9 cellular contexts compared by ENCODE assay signal in the genomic region with DNA sequence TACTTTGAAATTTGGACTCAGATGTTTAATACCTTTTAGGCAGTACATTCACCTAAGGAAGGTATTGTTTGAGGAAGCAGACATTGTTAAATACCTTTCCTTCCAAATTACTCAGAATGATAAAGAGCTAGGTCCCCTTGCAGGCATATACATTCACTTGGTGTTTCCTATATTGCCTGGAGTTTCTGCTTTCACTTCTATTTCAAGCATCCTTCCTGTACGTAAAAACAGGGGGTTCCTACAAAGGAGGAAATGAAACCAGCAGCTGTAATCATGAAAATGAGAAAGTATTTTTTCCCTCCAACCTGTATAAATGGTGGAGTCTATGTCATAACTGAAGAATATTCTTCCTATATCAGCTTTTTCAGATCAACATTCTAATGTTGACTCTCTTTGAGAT.
DNase-seq lines count a peak whose midpoint lies in the region; ATAC-seq and TF ChIP-seq lines count a peak whose summit lies in the region.
"Had no signal": no experiment of that assay in that cellular context is flagged by ENCODE, and none has a peak within 500 bp of the region (broad histone marks: within the 10 kb centered on the region; RNA-seq: fewer than 3 reads in every experiment).

No MANE protein-coding gene starts in this region.

- peak; percentile 76 for ATAC-seq in CD4-positive, alpha-beta T cell (ENCODE audit: poor library complexity)
- ATAC-seq in GM19351 (IDR thresholded peaks at IDR 0.05; ENCODE audit: unreplicated experiment) (peak; percentile 96), HG03064 (IDR thresholded peaks at IDR 0.05; ENCODE audit: low read depth, unreplicated experiment) (peak; percentile 86)

- WGBS in esophagus muscularis mucosa: 71% methylated on average over 1 of the region's 1 CpG

- no peaks in the 10 kb centered on the region for H3K4me1 ChIP-seq in BE2C
- peaks cover 9 to 16% (median 13%) of the 10 kb centered on the region in 4 donors for H3K4me1 ChIP-seq in esophagus muscularis mucosa

- CTCF ChIA-PET in CD4-positive, alpha-beta T cell (lab: Charles Lee): interaction anchor here (0.8 kb wide), 1 partner anchor 90 kb away, joined by 3 read pairs; a partner anchor contains a TSS

- no peak for DNase-seq in CD4-positive, alpha-beta T cell
- DNase-seq in SKM-1 (lab: John Stamatoyannopoulos, UW; ENCODE audit: unreplicated experiment) (peak; percentile 12), BE2C (no peak), ACHN (no peak), KBM-7 (no peak), esophagus muscularis mucosa (ENCODE audit: extremely low spot score) (no peak)

- peaks cover 12% of the 10 kb centered on the region for H3K4me1 Mint-ChIP-seq in CD4-positive, alpha-beta T cell (ENCODE audit: low read depth)

- POLR2A ChIA-PET in CD4-positive, alpha-beta T cell (lab: Charles Lee): interaction anchor here (0.8 to 1.7 kb wide), 2 partner anchors 70 to 91 kb away, joined by 6 to 10 read pairs; a partner anchor contains a TSS

- peak overlapping the region; percentile 78 for H3K27ac Mint-ChIP-seq in CD4-positive, alpha-beta T cell
- H3K27ac Mint-ChIP-seq: mesothelial cell of epicardium had no signal

- H3K27ac ChIP-seq in CD4-positive, alpha-beta T cell (ENCODE audit: low read depth, low read length): no peak overlapping the region
- no peak overlapping the region for H3K27ac ChIP-seq in esophagus muscularis mucosa (replicated peaks in 1 of 4)

- H3K4me3 ChIP-seq in BE2C (ENCODE audit: low read depth, low read length) (no peak overlapping the region), esophagus muscularis mucosa (no peak overlapping the region)

- no peak for TF ChIP-seq CTCF in CD4-positive, alpha-beta T cell (IDR thresholded peaks at IDR 0.05)
- TF ChIP-seq CTCF in BE2C (IDR thresholded peaks at IDR 0.05; ENCODE audit: low read depth, low read length) (no peak), esophagus muscularis mucosa (IDR thresholded peaks at IDR 0.05) (no peak)

- no peaks in the 10 kb centered on the region for H3K9me3 Mint-ChIP-seq in CD4-positive, alpha-beta T cell

- TF ChIP-seq POLR2A in esophagus muscularis mucosa (IDR thresholded peaks at IDR 0.05; ENCODE audit: low read depth): no peak

- in situ Hi-C loops in ACHN (cut with HindIII; ENCODE audit: low pct_ligation_motif_present, low pct_unique_long_range_greater_than_20kb, low sequenced_read_pairs) (no loop called here), KBM-7 (cut with MboI; ENCODE audit: low pct_unique_long_range_greater_than_20kb, low sequenced_read_pairs) (no loop called here)

- H3K36me3 Mint-ChIP-seq in CD4-positive, alpha-beta T cell (ENCODE audit: low read depth): no peaks in the 10 kb centered on the region
- H3K36me3 Mint-ChIP-seq: mesothelial cell of epicardium had no signal

- no peaks in the 10 kb centered on the region for H3K9me3 ChIP-seq in CD4-positive, alpha-beta T cell (ENCODE audit: control insufficient read depth, low read length)
- H3K9me3 ChIP-seq in BE2C: no peaks in the 10 kb centered on the region
- H3K9me3 ChIP-seq in esophagus muscularis mucosa: no peaks in the 10 kb centered on the region

- intact Hi-C loops in CD4-positive, alpha-beta T cell (cut with DNase I, micrococcal nuclease): no loop called here
- intact Hi-C loops in esophagus muscularis mucosa (cut with DNase I): no loop called here

- no peaks in the 10 kb centered on the region for H3K27me3 Mint-ChIP-seq in CD4-positive, alpha-beta T cell

- no peak for TF ChIP-seq EP300 in esophagus muscularis mucosa (IDR thresholded peaks at IDR 0.05)

- H3K27me3 ChIP-seq in CD4-positive, alpha-beta T cell (ENCODE audit: control insufficient read depth, insufficient read depth, low read length): no peaks in the 10 kb centered on the region
- no peaks in the 10 kb centered on the region for H3K27me3 ChIP-seq in BE2C
- H3K27me3 ChIP-seq in esophagus muscularis mucosa: no peaks in the 10 kb centered on the region

- H3K36me3 ChIP-seq in BE2C (no peaks in the 10 kb centered on the region), esophagus muscularis mucosa (no peaks in the 10 kb centered on the region)

- H3K4me3 Mint-ChIP-seq in CD4-positive, alpha-beta T cell: peak overlapping the region; percentile 16
- H3K4me3 Mint-ChIP-seq: mesothelial cell of epicardium had no signal
